Comparison of ENCODE assay signal across 33 cellular contexts in the genomic region with DNA sequence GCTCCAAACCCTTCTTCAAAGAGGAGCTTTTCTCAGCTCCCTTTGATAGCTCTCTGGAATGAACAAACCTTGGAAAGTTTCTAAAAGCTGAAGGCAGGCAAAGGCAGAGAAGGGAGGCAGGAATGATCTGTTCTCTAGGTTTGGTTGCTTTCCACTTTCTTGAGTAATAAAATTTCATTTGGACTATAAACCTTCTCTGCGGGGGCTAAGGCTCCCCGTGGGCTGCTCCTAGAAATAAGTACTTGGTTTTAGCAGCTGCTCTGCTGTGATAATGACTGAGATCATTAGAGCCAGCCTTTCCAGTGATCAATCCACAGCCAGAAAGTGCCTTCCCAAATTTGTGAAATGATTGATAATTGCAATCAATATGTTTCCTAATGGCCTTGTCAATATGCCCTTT.
DNase-seq lines count a peak whose midpoint lies in the region; ATAC-seq and TF ChIP-seq lines count a peak whose summit lies in the region.
"Had no signal": no experiment of that assay in that cellular context is flagged by ENCODE, and none has a peak within 500 bp of the region (broad histone marks: within the 10 kb centered on the region; RNA-seq: fewer than 3 reads in every experiment).

No MANE protein-coding gene starts in this region.

- no peaks in the 10 kb centered on the region for H3K79me2 ChIP-seq in neural cell (replicated peaks; ENCODE audit: insufficient read depth, low read length)
- H3K79me2 ChIP-seq in smooth muscle cell (ENCODE audit: low read depth), result no peaks in the 10 kb centered on the region

- no peak for TF ChIP-seq RAD21 in neural cell (conservative IDR thresholded peaks at IDR 0.05)

- no peaks in the 10 kb centered on the region for H3K9me2 ChIP-seq in neural cell (ENCODE audit: insufficient read depth, low read length)

- H3K9ac ChIP-seq in neural cell (ENCODE audit: low read length) (no peak overlapping the region), smooth muscle cell (ENCODE audit: low read depth) (no peak overlapping the region)
- H3K9ac ChIP-seq: BLaER1; BLaER1 treated with 17β-estradiol and CSF1 and Interleukin-3, amounts not matched to agents 10 nM and 100 nM had no signal

- DNase-seq in HEK293T (ENCODE audit: extremely low spot score) (peak; percentile 15), smooth muscle cell (lab: John Stamatoyannopoulos, UW; ENCODE audit: unreplicated experiment) (no peak), superior temporal gyrus (ENCODE audit: extremely low spot score) (peak; percentile 46), HCEC 1CT (no peak), lower leg skin (ENCODE audit: low spot score in 2 of 2) (no peak)
- DNase-seq: 8988T; ACHN; AML-193; BE2C; C1 segment of cervical spinal cord; Caco-2; Calu3; CD4-positive, alpha-beta memory T cell; CD4-positive, alpha-beta T cell; CD4-positive, CD25-positive, alpha-beta regulatory T cell; CD8-positive, alpha-beta memory T cell; CD8-positive, alpha-beta T cell; COR-L47; DMS 273 treated with DMSO at 0.1 percent for 48 hours; DMS153; DMS53; DMS79; DMS79 treated with DMSO at 0.1 percent for 48 hours; DND-41; EL had no signal

- H3K4me2 ChIP-seq in neural cell (ENCODE audit: low read length) (no peak overlapping the region), smooth muscle cell (no peak overlapping the region)
- H3K4me2 ChIP-seq: A549; BLaER1; BLaER1 treated with 17β-estradiol and CSF1 and Interleukin-3, amounts not matched to agents 10 nM and 100 nM had no signal

- POLR2A ChIA-PET in HEK293T (lab: Yijun Ruan, JAX), result no interaction called here

- H3F3A ChIP-seq in neural cell (ENCODE audit: insufficient read depth, low read length, poor library complexity, severe bottlenecking), result no peaks in the 10 kb centered on the region
- H3F3A ChIP-seq in smooth muscle cell (ENCODE audit: low read depth), result no peaks in the 10 kb centered on the region

- H3K4me3 ChIP-seq in neural cell (ENCODE audit: low read length), result no peak overlapping the region
- no peak overlapping the region for H3K4me3 ChIP-seq in smooth muscle cell
- H3K4me3 ChIP-seq in lower leg skin (ENCODE audit: low read depth, poor library complexity, severe bottlenecking), result no peak overlapping the region
- H3K4me3 ChIP-seq: A549; BLaER1; BLaER1 treated with 17β-estradiol and CSF1 and Interleukin-3, amounts not matched to agents 10 nM and 100 nM had no signal

- ATAC-seq in HG02852 (IDR thresholded peaks at IDR 0.05; ENCODE audit: unreplicated experiment) (no peak), HG02571 (IDR thresholded peaks at IDR 0.05; ENCODE audit: unreplicated experiment) (no peak)
- ATAC-seq: A549; CD8-positive, alpha-beta T cell had no signal

- H4K20me1 ChIP-seq in neural cell (ENCODE audit: insufficient read depth) (no peaks in the 10 kb centered on the region), smooth muscle cell (ENCODE audit: low read depth) (no peaks in the 10 kb centered on the region)
- H4K20me1 ChIP-seq: BLaER1; BLaER1 treated with 17β-estradiol and CSF1 and Interleukin-3, amounts not matched to agents 10 nM and 100 nM had no signal

- intact Hi-C loops in lower leg skin (cut with DNase I; ENCODE audit: low total_unique reads), result no loop called here

- H3K27me3 ChIP-seq in neural cell (ENCODE audit: insufficient read depth, low read depth, low read length) (no peaks in the 10 kb centered on the region), smooth muscle cell (ENCODE audit: low read depth) (no peaks in the 10 kb centered on the region)
- H3K27me3 ChIP-seq: BE2C; BLaER1; BLaER1 treated with 17β-estradiol and CSF1 and Interleukin-3, amounts not matched to agents 10 nM and 100 nM had no signal

- 34% methylated on average over 2 of the region's 2 CpGs for WGBS in smooth muscle cell (ENCODE audit: low lambda C conversion rate)
- WGBS in lower leg skin, 2 donors, result 45 to 61% methylated on average over 2 of the region's 2 CpGs

- H3K9me3 ChIP-seq in neural cell (ENCODE audit: low read length) (no peaks in the 10 kb centered on the region), smooth muscle cell (replicated peaks; ENCODE audit: low read depth) (peaks cover 8% of the 10 kb centered on the region)
- H3K9me3 ChIP-seq: A549, BE2C, BLaER1, Caco-2 had no signal

- TF ChIP-seq EP300 in neural cell (conservative IDR thresholded peaks at IDR 0.05; ENCODE audit: poor library complexity, severe bottlenecking), result no peak

- H3K36me3 ChIP-seq in neural cell (ENCODE audit: insufficient read depth, low read length) (no peaks in the 10 kb centered on the region), smooth muscle cell (ENCODE audit: low read depth) (peaks cover 3% of the 10 kb centered on the region)
- H3K36me3 ChIP-seq: BE2C; BLaER1; BLaER1 treated with 17β-estradiol and CSF1 and Interleukin-3, amounts not matched to agents 10 nM and 100 nM had no signal

- H2AFZ ChIP-seq in neural cell (ENCODE audit: low read depth, low read length), result no peak overlapping the region
- H2AFZ ChIP-seq in smooth muscle cell (ENCODE audit: low read depth), result peak overlapping the region; percentile 29

- H3K4me1 ChIP-seq in smooth muscle cell (ENCODE audit: low read depth), result peaks cover 5% of the 10 kb centered on the region
- H3K4me1 ChIP-seq: A549; BE2C; BLaER1; BLaER1 treated with 17β-estradiol and CSF1 and Interleukin-3, amounts not matched to agents 10 nM and 100 nM; Caco-2 had no signal

- H3K27ac ChIP-seq in neural cell (ENCODE audit: low read length), result no peak overlapping the region
- no peak overlapping the region for H3K27ac ChIP-seq in smooth muscle cell (ENCODE audit: low read depth)
- H3K27ac ChIP-seq: 22Rv1; A549; BLaER1; BLaER1 treated with 17β-estradiol and CSF1 and Interleukin-3, amounts not matched to agents 10 nM and 100 nM; C4-2B had no signal

- no peak for TF ChIP-seq CTCF in neural cell (IDR thresholded peaks at IDR 0.05; ENCODE audit: poor library complexity, severe bottlenecking)
- no peak for TF ChIP-seq CTCF in smooth muscle cell (IDR thresholded peaks at IDR 0.05; ENCODE audit: borderline replicate concordance, insufficient read depth, poor library complexity, severe bottlenecking)
- no peak for TF ChIP-seq CTCF in lower leg skin (IDR thresholded peaks at IDR 0.05)

- CTCF ChIA-PET in HEK293T (lab: Yijun Ruan, JAX), result no interaction called here

- TF ChIP-seq POLR2A in lower leg skin (IDR thresholded peaks at IDR 0.05), result no peak

TF ChIP-seq in HEK293T, 16 proteins besides CTCF, POLR2A, EP300 and RAD21:
- TF ChIP-seq ZNF384 (IDR thresholded peaks at IDR 0.05) (no peak), ARNT (IDR thresholded peaks at IDR 0.05) (no peak), SP1 (IDR thresholded peaks at IDR 0.05) (no peak), L3MBTL2 (conservative IDR thresholded peaks at IDR 0.05) (no peak), HDGF (IDR thresholded peaks at IDR 0.05; ENCODE audit: borderline replicate concordance) (no peak), LEF1 (IDR thresholded peaks at IDR 0.05; ENCODE audit: borderline replicate concordance) (no peak), NFRKB (IDR thresholded peaks at IDR 0.05) (no peak), ELF4 (IDR thresholded peaks at IDR 0.05) (no peak), TARDBP (IDR thresholded peaks at IDR 0.05) (no peak), FOXA1 (IDR thresholded peaks at IDR 0.05) (no peak), BHLHE40 (IDR thresholded peaks at IDR 0.05; ENCODE audit: borderline replicate concordance) (no peak), SUZ12 (IDR thresholded peaks at IDR 0.05) (no peak), FOXM1 (IDR thresholded peaks at IDR 0.05; ENCODE audit: borderline replicate concordance) (no peak), FOXK2 (IDR thresholded peaks at IDR 0.05) (no peak), CTBP1 (IDR thresholded peaks at IDR 0.05; ENCODE audit: borderline replicate concordance) (no peak)
- TF ChIP-seq, protein P1, sequence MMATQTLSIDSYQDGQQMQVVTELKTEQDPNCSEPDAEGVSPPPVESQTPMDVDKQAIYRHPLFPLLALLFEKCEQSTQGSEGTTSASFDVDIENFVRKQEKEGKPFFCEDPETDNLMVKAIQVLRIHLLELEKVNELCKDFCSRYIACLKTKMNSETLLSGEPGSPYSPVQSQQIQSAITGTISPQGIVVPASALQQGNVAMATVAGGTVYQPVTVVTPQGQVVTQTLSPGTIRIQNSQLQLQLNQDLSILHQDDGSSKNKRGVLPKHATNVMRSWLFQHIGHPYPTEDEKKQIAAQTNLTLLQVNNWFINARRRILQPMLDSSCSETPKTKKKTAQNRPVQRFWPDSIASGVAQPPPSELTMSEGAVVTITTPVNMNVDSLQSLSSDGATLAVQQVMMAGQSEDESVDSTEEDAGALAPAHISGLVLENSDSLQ (IDR thresholded peaks at IDR 0.05), result no peak

TF ChIP-seq in neural cell, 6 proteins besides CTCF, POLR2A, EP300 and RAD21:
- TF ChIP-seq TAF1 (IDR thresholded peaks at IDR 0.05; ENCODE audit: low read depth) (no peak), REST (IDR thresholded peaks at IDR 0.05; ENCODE audit: borderline replicate concordance) (peak; percentile 31), SMC3 (conservative IDR thresholded peaks at IDR 0.05; ENCODE audit: poor library complexity) (no peak)

Comparison
In these comparisons a context has a peak if more than half of its experiments do, and no peak if none do; other contexts are left out.
1. DNase-seq: peak in HEK293T (single experiment) and superior temporal gyrus (single experiment); none in smooth muscle cell (single experiment), HCEC 1CT (single experiment) and lower leg skin (0 of 2).